18 cellular contexts compared by ENCODE assay signal in the genomic region with DNA sequence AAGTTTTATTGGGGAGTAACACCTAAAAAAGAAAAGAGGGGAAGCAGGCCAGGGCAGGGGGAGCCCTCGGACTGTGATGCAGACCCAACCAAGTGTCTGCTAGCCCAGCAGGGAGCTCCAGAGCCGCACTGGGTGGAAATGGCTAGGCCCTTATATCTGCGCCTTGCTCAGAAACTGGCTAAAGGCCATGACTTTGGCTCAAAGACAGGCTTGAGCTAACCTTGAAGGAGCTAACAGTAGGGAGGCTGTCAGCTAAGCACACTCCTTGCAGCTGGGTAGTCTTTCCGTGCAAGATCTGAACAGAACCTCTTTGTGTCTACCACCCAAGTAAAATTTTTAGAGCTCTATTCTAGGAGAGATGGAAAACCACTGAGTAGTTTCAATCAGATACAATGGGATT.
"Had no signal": no experiment of that assay in that cellular context is flagged by ENCODE, and none has a peak within 500 bp of the region (broad histone marks: within the 10 kb centered on the region; RNA-seq: fewer than 3 reads in every experiment).

No MANE protein-coding gene starts in this region.

- H3K9me3 ChIP-seq: esophagus squamous epithelium, psoas muscle, suprapubic skin, tibial nerve had no signal

- H3K79me2 ChIP-seq: hepatocyte had no signal

- H3K4me1 ChIP-seq: esophagus squamous epithelium, psoas muscle, suprapubic skin, tibial nerve had no signal

- DNase-seq: cortex of kidney; dorsolateral prefrontal cortex; effector CD8-positive, alpha-beta T cell; esophagus squamous epithelium; foreskin fibroblast; kidney; mammary epithelial cell; naive thymus-derived CD4-positive, alpha-beta T cell; nephron progenitor cell; psoas muscle; stimulated activated CD4-positive, alpha-beta T cell treated with anti-CD3 and anti-CD28 coated beads, Interleukin-2, amount 100 ng/mL, for 48 hours; stimulated activated naive CD4-positive, alpha-beta T cell treated with Interleukin-2 at 50 U/mL for 16 hours had no signal

- FAIRE-seq: endometrium, kidney had no signal

- H3K4me3 ChIP-seq: dorsolateral prefrontal cortex, esophagus squamous epithelium, hepatocyte, psoas muscle, smooth muscle cell, suprapubic skin, tibial nerve had no signal

- H3K27me3 ChIP-seq: dorsolateral prefrontal cortex, esophagus squamous epithelium, hepatocyte, suprapubic skin, tibial nerve had no signal

- H3K27ac ChIP-seq: dorsolateral prefrontal cortex, epithelial cell of prostate, esophagus squamous epithelium, hepatocyte, psoas muscle, suprapubic skin, tibial nerve had no signal

- ATAC-seq: naive thymus-derived CD4-positive, alpha-beta T cell; psoas muscle had no signal

- H3K4me2 ChIP-seq: hepatocyte, smooth muscle cell had no signal

- H2AFZ ChIP-seq: hepatocyte had no signal
